Comparison of ENCODE assay signal across 23 cellular contexts in the genomic region with DNA sequence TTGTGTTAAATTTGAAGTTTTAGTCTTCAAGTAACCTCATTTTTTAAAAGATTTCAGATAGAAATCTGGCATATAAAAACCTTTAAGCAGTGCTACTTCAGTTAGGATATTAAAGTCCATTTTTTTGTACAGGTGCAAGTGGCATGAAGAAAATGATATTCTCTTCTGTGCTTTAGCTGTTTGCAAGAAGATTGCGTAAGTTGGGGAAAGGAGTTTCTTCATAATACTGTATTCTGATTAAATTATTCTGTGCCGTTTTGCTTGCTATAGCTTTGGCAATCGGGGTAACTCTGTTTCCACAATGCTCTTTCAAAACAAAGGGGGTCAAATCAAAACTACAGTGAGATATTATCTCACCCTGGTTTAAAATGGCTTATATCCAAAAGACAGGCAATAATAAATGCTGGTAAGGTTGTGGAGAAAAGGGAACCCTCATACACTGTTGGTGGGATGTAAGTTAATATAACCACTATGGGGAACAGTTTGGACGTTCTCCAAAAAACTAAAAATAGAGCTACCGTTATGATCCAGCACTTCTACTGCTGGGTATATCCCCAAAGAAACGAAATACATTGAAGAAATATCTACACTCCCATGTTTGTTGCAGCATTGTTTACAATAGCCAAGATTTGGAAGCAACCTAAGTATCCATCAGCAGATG. TPM values are rescaled to one million over a fixed set of nuclear protein-coding genes. Genes with fewer than 3 reads are reported as not detected.
A peak's percentile ranks its signal among the peaks of the same experiment; 100 is the strongest.
DNase-seq lines count a peak whose midpoint lies in the region; ATAC-seq, FAIRE-seq and TF ChIP-seq lines count a peak whose summit lies in the region.
"Had no signal": no experiment of that assay in that cellular context is flagged by ENCODE, and none has a peak within 500 bp of the region (broad histone marks: within the 10 kb centered on the region; RNA-seq: fewer than 3 reads in every experiment).

No MANE protein-coding gene starts in this region.

- no peak overlapping the region for H2BK5ac ChIP-seq in IMR-90 (ENCODE audit: low read depth, low read length, poor library complexity, severe bottlenecking)

- H2AK5ac ChIP-seq in IMR-90 (ENCODE audit: low read depth, low read length), result no peak overlapping the region

- no peak for TF ChIP-seq EP300 in A549 (IDR thresholded peaks at IDR 0.05)

- dilution Hi-C loops in IMR-90 (cut with HindIII; ENCODE audit: low sequenced_read_pairs, unreplicated experiment), result no loop called here

- H3K27ac ChIP-seq in A549, result no peak overlapping the region
- no peak overlapping the region for H3K27ac ChIP-seq in IMR-90 (ENCODE audit: insufficient read depth, low read length)
- H3K27ac ChIP-seq in PC-9, result no peak overlapping the region
- H3K27ac ChIP-seq: BLaER1 treated with 17β-estradiol and CSF1 and Interleukin-3, amounts not matched to agents 10 nM and 100 nM; Peyer's patch had no signal

- H3K4ac ChIP-seq in IMR-90 (ENCODE audit: low read depth, low read length), result no peak overlapping the region

- no peak overlapping the region for H4K5ac ChIP-seq in IMR-90 (ENCODE audit: low read depth, low read length)

- 23% methylated on average over 6 of the region's 6 CpGs for WGBS in A549 (ENCODE audit: missing lambda C conversion rate)
- no CpG with 5 or more reads among the region's 6 CpGs for whole genome bisulfite sequencing in IMR-90 (ENCODE audit: extremely low coverage in 2 of 2, insufficient read length in 1 of 2), 2 experiments

- H3K79me2 ChIP-seq in PC-9 (ENCODE audit: low read depth), result no peaks in the 10 kb centered on the region

- H3K27me3 ChIP-seq in IMR-90 (ENCODE audit: control insufficient read depth, insufficient read depth, low read length), result no peaks in the 10 kb centered on the region
- H3K27me3 ChIP-seq in PC-9 (ENCODE audit: insufficient read depth, low read depth), result no peaks in the 10 kb centered on the region; the same call in 1 of the 2 replicates
- H3K27me3 ChIP-seq: BLaER1 treated with 17β-estradiol and CSF1 and Interleukin-3, amounts not matched to agents 10 nM and 100 nM; Peyer's patch had no signal

- H3K36me3 ChIP-seq in IMR-90 (ENCODE audit: control insufficient read depth, insufficient read depth, low read length), result no peaks in the 10 kb centered on the region
- H3K36me3 ChIP-seq in PC-9 (ENCODE audit: low read depth), result no peaks in the 10 kb centered on the region
- H3K36me3 ChIP-seq: BLaER1 treated with 17β-estradiol and CSF1 and Interleukin-3, amounts not matched to agents 10 nM and 100 nM; Peyer's patch had no signal

- H3K56ac ChIP-seq in IMR-90 (ENCODE audit: extremely low read depth, insufficient read depth, low read length), result no peak overlapping the region

- H3K4me3 Mint-ChIP-seq in WTC11 (no peak overlapping the region), endothelial cell (ENCODE audit: unreplicated experiment) (no peak overlapping the region)
- H3K4me3 Mint-ChIP-seq: CD8-positive, alpha-beta memory T cell; HFFc6 had no signal

- H3K4me1 ChIP-seq in A549 (no peaks in the 10 kb centered on the region), IMR-90 (ENCODE audit: control insufficient read depth, insufficient read depth, low read length) (no peaks in the 10 kb centered on the region), PC-9 (replicated peaks; ENCODE audit: insufficient read depth) (no peaks in the 10 kb centered on the region)
- H3K4me1 ChIP-seq: BLaER1 treated with 17β-estradiol and CSF1 and Interleukin-3, amounts not matched to agents 10 nM and 100 nM; Peyer's patch had no signal

- no peak overlapping the region for H2BK15ac ChIP-seq in IMR-90 (ENCODE audit: low read depth, low read length)

- no peak for TF ChIP-seq CTCF in A549 (IDR thresholded peaks at IDR 0.05)
- no peak for TF ChIP-seq CTCF in IMR-90 (conservative IDR thresholded peaks at IDR 0.05; ENCODE audit: low read depth, low read length)
- no peak for TF ChIP-seq CTCF in PC-9 (conservative IDR thresholded peaks at IDR 0.05)
- TF ChIP-seq CTCF in WTC11 (IDR thresholded peaks at IDR 0.05), result no peak
- no peak for TF ChIP-seq CTCF in endothelial cell (IDR thresholded peaks at IDR 0.05; ENCODE audit: unreplicated experiment)

- no peak for DNase-seq in A549 (ENCODE audit: low read depth in 1 of 2, low spot score in 1 of 2)
- DNase-seq in IMR-90, result no peak
- peak; percentile 28 to 59 for DNase-seq in NOMO-1 (lab: John Stamatoyannopoulos, UW; ENCODE audit: unreplicated experiment in 2 of 2)
- peak; percentile 7 for DNase-seq in amniotic epithelial cell (ENCODE audit: low read depth)
- no peak for DNase-seq in PC-9
- no peak for DNase-seq in WTC11 (ENCODE audit: low spot score)
- DNase-seq in endothelial cell (ENCODE audit: low spot score), result no peak
- DNase-seq: CD8-positive, alpha-beta memory T cell; DMS79 treated with DMSO at 0.1 percent for 48 hours; H7; HFFc6; Karpas-422; MM.1S; NCI-H1417; NCI-H187; NCI-H2227 treated with DMSO at 0.1 percent for 48 hours; NCI-H510A treated with DMSO at 0.1 percent for 48 hours; NCI-H82; Peyer's patch; T-helper 1 cell had no signal

- H3K9me1 ChIP-seq in IMR-90 (ENCODE audit: insufficient read depth, low read length), result no peaks in the 10 kb centered on the region

- in situ Hi-C loops in IMR-90 (cut with MboI; ENCODE audit: low sequenced_read_pairs), result no loop called here

- H3K4me2 ChIP-seq in A549 (no peak overlapping the region), IMR-90 (ENCODE audit: low read depth, low read length) (no peak overlapping the region), PC-9 (no peak overlapping the region)
- H3K4me2 ChIP-seq: BLaER1 treated with 17β-estradiol and CSF1 and Interleukin-3, amounts not matched to agents 10 nM and 100 nM had no signal

- H2AK9ac ChIP-seq in IMR-90 (replicated peaks; ENCODE audit: low read depth, low read length, poor library complexity), result no peak overlapping the region

- no peak overlapping the region for H3K14ac ChIP-seq in IMR-90 (replicated peaks; ENCODE audit: low read depth, low read length)

- H3K4me3 ChIP-seq in A549 (no peak overlapping the region), IMR-90 (ENCODE audit: insufficient read depth, low read depth, low read length) (no peak overlapping the region), PC-9 (no peak overlapping the region)
- H3K4me3 ChIP-seq: BLaER1 treated with 17β-estradiol and CSF1 and Interleukin-3, amounts not matched to agents 10 nM and 100 nM; Peyer's patch had no signal

- H3K36me3 Mint-ChIP-seq in WTC11, result no peaks in the 10 kb centered on the region
- H3K36me3 Mint-ChIP-seq in endothelial cell (ENCODE audit: low read depth, unreplicated experiment), result no peaks in the 10 kb centered on the region
- H3K36me3 Mint-ChIP-seq: CD8-positive, alpha-beta memory T cell had no signal

- intact Hi-C loops in IMR-90 (cut with micrococcal nuclease) (no loop called here), PC-9 (cut with micrococcal nuclease; ENCODE audit: unreplicated experiment) (no loop called here)

- POLR2A ChIA-PET in A549 (lab: Yijun Ruan, JAX) (no interaction called here), IMR-90 (lab: Charles Lee; ENCODE audit: unreplicated experiment) (no interaction called here), PC-9 (lab: Charles Lee; ENCODE audit: unreplicated experiment) (no interaction called here), WTC11 (lab: Charles Lee) (no interaction called here)

- TF ChIP-seq RAD21 in A549 (conservative IDR thresholded peaks at IDR 0.05 in 1 of 2, IDR thresholded peaks at IDR 0.05 in 1 of 2), result no peak
- no peak for TF ChIP-seq RAD21 in IMR-90 (IDR thresholded peaks at IDR 0.05; ENCODE audit: low read length)

- H4K20me1 ChIP-seq in IMR-90 (ENCODE audit: insufficient read depth, low read length) (no peaks in the 10 kb centered on the region), PC-9 (ENCODE audit: insufficient read depth) (no peaks in the 10 kb centered on the region)
- H4K20me1 ChIP-seq: BLaER1 treated with 17β-estradiol and CSF1 and Interleukin-3, amounts not matched to agents 10 nM and 100 nM had no signal

- H3K4me1 Mint-ChIP-seq in WTC11 (peaks cover 2% of the 10 kb centered on the region), endothelial cell (ENCODE audit: unreplicated experiment) (peaks cover 5% of the 10 kb centered on the region)
- H3K4me1 Mint-ChIP-seq: CD8-positive, alpha-beta memory T cell had no signal

- H3K9me3 Mint-ChIP-seq in WTC11 (no peaks in the 10 kb centered on the region), endothelial cell (ENCODE audit: unreplicated experiment) (no peaks in the 10 kb centered on the region)
- H3K9me3 Mint-ChIP-seq: CD8-positive, alpha-beta memory T cell; HFFc6 had no signal

- no peak overlapping the region for H2BK120ac ChIP-seq in IMR-90 (ENCODE audit: low read depth, low read length)

- CTCF ChIA-PET in A549 (lab: Yijun Ruan, JAX), result no interaction called here
- CTCF ChIA-PET in IMR-90 (lab: Yijun Ruan, JAX), result no interaction called here
- CTCF ChIA-PET in PC-9 (lab: Charles Lee), result no interaction called here
- CTCF ChIA-PET in WTC11 (lab: Charles Lee), result no interaction called here

- ATAC-seq in A549 (no peak), IMR-90 (ENCODE audit: low read depth) (no peak), WTC11 (no peak), HG02938 (IDR thresholded peaks at IDR 0.05; ENCODE audit: unreplicated experiment) (no peak)

- H3F3A ChIP-seq in PC-9 (ENCODE audit: insufficient read depth, low read depth), result no peaks in the 10 kb centered on the region

- no peak overlapping the region for H3K18ac ChIP-seq in IMR-90 (ENCODE audit: low read depth, low read length)

- H3K9me3 ChIP-seq in A549, result no peaks in the 10 kb centered on the region
- H3K9me3 ChIP-seq in IMR-90 (ENCODE audit: control insufficient read depth, insufficient read depth, low read length), result no peaks in the 10 kb centered on the region
- no peaks in the 10 kb centered on the region; the same call in none of the 2 replicates for H3K9me3 ChIP-seq in PC-9 (ENCODE audit: insufficient read depth, low read depth)
- H3K9me3 ChIP-seq: BLaER1 treated with 17β-estradiol and CSF1 and Interleukin-3, amounts not matched to agents 10 nM and 100 nM; Peyer's patch had no signal

- H2BK20ac ChIP-seq in IMR-90 (ENCODE audit: low read depth, low read length), result no peak overlapping the region

- H3K9ac ChIP-seq in IMR-90 (ENCODE audit: low read depth, low read length), result no peak overlapping the region
- H3K9ac ChIP-seq: BLaER1 treated with 17β-estradiol and CSF1 and Interleukin-3, amounts not matched to agents 10 nM and 100 nM had no signal

- no peak overlapping the region for H4K8ac ChIP-seq in IMR-90 (ENCODE audit: low read depth in 2 of 2, low read length in 2 of 2)

- no peak overlapping the region for H3K23ac ChIP-seq in IMR-90 (ENCODE audit: low read depth, low read length)

- TF ChIP-seq POLR2A in A549 (IDR thresholded peaks at IDR 0.05; ENCODE audit: low read length) (no peak), IMR-90 (IDR thresholded peaks at IDR 0.05; ENCODE audit: low read depth, low read length) (no peak)

- BruUV-seq in IMR-90 (replicated peaks; lab: Mats Ljungman, UMichigan), result no TSS peak
- no TSS peak for BruUV-seq in PC-9 (replicated peaks; lab: Mats Ljungman, UMichigan)

- H3K79me1 ChIP-seq in IMR-90 (ENCODE audit: low read depth in 1 of 2, low read length in 2 of 2), result no peaks in the 10 kb centered on the region

- no peaks in the 10 kb centered on the region for H3K9me2 ChIP-seq in PC-9 (ENCODE audit: insufficient read depth)

- no peak overlapping the region for H3K27ac Mint-ChIP-seq in WTC11
- no peak overlapping the region for H3K27ac Mint-ChIP-seq in endothelial cell (ENCODE audit: unreplicated experiment)
- H3K27ac Mint-ChIP-seq: CD8-positive, alpha-beta memory T cell; HFFc6 had no signal

- FAIRE-seq in A549 (lab: Jason Lieb, UNC), result peak; percentile 7
- FAIRE-seq: A204.1 had no signal

- H2AFZ ChIP-seq in IMR-90 (replicated peaks; ENCODE audit: low read length, poor library complexity), result no peak overlapping the region
- no peak overlapping the region for H2AFZ ChIP-seq in PC-9

- no peaks in the 10 kb centered on the region for H3K27me3 Mint-ChIP-seq in WTC11 (ENCODE audit: low read depth)
- peaks cover 2% of the 10 kb centered on the region for H3K27me3 Mint-ChIP-seq in endothelial cell (ENCODE audit: unreplicated experiment)

- H4K91ac ChIP-seq in IMR-90 (ENCODE audit: insufficient read depth, low read depth, low read length), result no peak overlapping the region

RNA-seq across cellular contexts. Expression of a gene that starts 27.1 kb away (rescaled TPM):
- polyA plus RNA-seq in A549 (2011; rRNA removed) (not detected in 2 replicates), A549 (2017; fragmentation: RNase III; extraction: RNeasy Plus Mini Kit Qiagen cat#74134 plus additional on column Dnase treatment) (not detected in 3 replicates), IMR-90 (2012; rRNA removed) (not detected in 2 replicates)
- polyA plus RNA-seq in A549 (2012; cell fraction: cytosol; rRNA removed), result not detected in 2 replicates
- polyA plus RNA-seq in A549 (2012; cell fraction: nucleus; rRNA removed), result not detected in 2 replicates
- not detected in 2 replicates for polyA minus RNA-seq in A549 (2011; rRNA and poly(A)+ RNA removed)
- total RNA-seq in IMR-90 (2012; rRNA removed) (not detected in 2 replicates), PC-9 (2021) (not detected in 2 replicates), WTC11 (2021) (0.25 to 0.26 TPM in 2 of 3 replicates, not detected in the other), endothelial cell (ENCODE audit: unreplicated experiment) (not detected)
- not detected in 2 replicates for polyA plus RNA-seq in IMR-90 (2012; cell fraction: cytosol; rRNA removed)
- polyA plus RNA-seq in IMR-90 (2012; cell fraction: nucleus; rRNA removed; ENCODE audit: low replicate concordance), result not detected in 2 replicates
- total RNA-seq: CD8-positive, alpha-beta memory T cell; H7; HFFc6; Peyer's patch had no signal
- polyA plus RNA-seq: CD8-positive, alpha-beta memory T cell had no signal

RNA-seq across cellular contexts. Expression of a gene that starts 40.9 kb away (rescaled TPM):
- polyA plus RNA-seq in A549 (2011; rRNA removed) (0.04 TPM in 2 replicates), A549 (2017; fragmentation: RNase III; extraction: RNeasy Plus Mini Kit Qiagen cat#74134 plus additional on column Dnase treatment) (0.03 TPM in 1 of 3 replicates, not detected in the others), IMR-90 (2012; rRNA removed) (not detected in 2 replicates)
- 0.01 TPM in 1 of 2 replicates, not detected in the other for polyA plus RNA-seq in A549 (2012; cell fraction: cytosol; rRNA removed)
- 0.02 TPM in 1 of 2 replicates, not detected in the other for polyA plus RNA-seq in A549 (2012; cell fraction: nucleus; rRNA removed)
- polyA minus RNA-seq in A549 (2011; rRNA and poly(A)+ RNA removed), result not detected in 2 replicates
- total RNA-seq in IMR-90 (2012; rRNA removed) (under 0.01 TPM in 2 replicates), PC-9 (2021) (not detected in 2 replicates), WTC11 (2021) (0.89 to 1.8 TPM (median 1.6 TPM) in 3 replicates), endothelial cell (ENCODE audit: unreplicated experiment) (1.2 TPM)
- polyA plus RNA-seq in IMR-90 (2012; cell fraction: cytosol; rRNA removed), result 0.02 TPM in 1 of 2 replicates, not detected in the other
- polyA plus RNA-seq in IMR-90 (2012; cell fraction: nucleus; rRNA removed; ENCODE audit: low replicate concordance), result not detected in 2 replicates
- total RNA-seq: HFFc6 had no signal
- polyA plus RNA-seq: CD8-positive, alpha-beta memory T cell had no signal

Comparison
In these comparisons a context has a peak if more than half of its experiments do, and no peak if none do; other contexts are left out.
1. DNase-seq: peak in NOMO-1 (2 of 2) and amniotic epithelial cell (single experiment); none in A549 (0 of 2), IMR-90 (single experiment), PC-9 (0 of 2), WTC11 (single experiment) and endothelial cell (single experiment).